ENCODE assay signal across 1 cellular context in the genomic region with DNA sequence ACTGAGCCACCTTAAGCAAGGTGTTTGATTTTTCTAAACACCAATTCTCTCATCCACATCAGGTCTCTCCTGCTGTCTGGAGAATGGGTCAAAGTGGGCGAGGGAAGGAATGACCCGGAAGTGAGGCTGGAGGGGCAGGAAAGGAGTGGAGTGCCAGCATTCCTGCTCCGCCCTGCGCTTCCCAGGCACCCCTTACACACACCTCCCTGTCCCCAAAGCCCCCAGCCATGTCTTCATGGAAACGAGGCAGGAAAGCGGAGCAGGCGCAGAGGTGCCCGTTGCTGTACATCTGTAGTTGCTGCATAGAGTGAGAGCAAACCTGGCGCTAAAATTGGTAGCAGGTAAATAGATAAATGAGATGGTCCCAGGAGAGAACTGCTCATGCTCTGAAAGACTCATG.
TF ChIP-seq lines count a peak whose summit lies in the region.

No MANE protein-coding gene starts in this region.

TF ChIP-seq in endothelial cell of umbilical vein, 7 proteins besides CTCF, POLR2A, EP300 and RAD21 (continued from another document):
- no peak for TF ChIP-seq GATA2 (IDR thresholded peaks at IDR 0.05; ENCODE audit: insufficient read depth, insufficient read length, low read depth, low read length)
- no peak for TF ChIP-seq FOS (IDR thresholded peaks at IDR 0.05; ENCODE audit: borderline replicate concordance, insufficient read depth, low read length)
- TF ChIP-seq EZH2 (IDR thresholded peaks at IDR 0.05; ENCODE audit: borderline replicate concordance, low read depth, low read length, severe bottlenecking): no peak
- no peak for TF ChIP-seq JUN (IDR thresholded peaks at IDR 0.05; ENCODE audit: borderline replicate concordance, insufficient read depth, insufficient read length, low read depth)
